8 cellular contexts compared by ENCODE assay signal in genomic region chr16:66717112-66717675, GRCh38. TPM values are rescaled to one million over a fixed set of nuclear protein-coding genes. Genes with fewer than 3 reads are reported as not detected.
DNase-seq lines count a peak whose midpoint lies in the region; ATAC-seq and TF ChIP-seq lines count a peak whose summit lies in the region.

No MANE protein-coding gene starts in this region.

- no peaks in the 10 kb centered on the region for H3K9me3 ChIP-seq in MG63

- ATAC-seq in HG02870 (IDR thresholded peaks at IDR 0.05; ENCODE audit: unreplicated experiment), result no peak

- in situ Hi-C loops in GM13977 (cut with MboI; ENCODE audit: low pct_unique_long_range_greater_than_20kb, low sequenced_read_pairs, unreplicated experiment), result no loop called here

- H3K4me3 ChIP-seq in fibroblast of the aortic adventitia (ENCODE audit: low read depth, low read length) (no peak overlapping the region), MG63 (no peak overlapping the region)

- TF ChIP-seq CTCF in AG09319 (IDR thresholded peaks at IDR 0.05; ENCODE audit: low read depth, low read length) (peak; percentile 68), GM13977 (IDR thresholded peaks at IDR 0.05; ENCODE audit: extremely low read depth, insufficient read depth, missing control alignments) (peak; percentile 40), fibroblast of the aortic adventitia (IDR thresholded peaks at IDR 0.05; ENCODE audit: insufficient read depth, low read length) (peak; percentile 53)

- no peaks in the 10 kb centered on the region for H3K27me3 ChIP-seq in MG63

- DNase-seq in AG09319 (ENCODE audit: extremely low read depth, low read depth) (no peak), GM13977 (ENCODE audit: low spot score) (no peak), SKM-1 (lab: John Stamatoyannopoulos, UW; ENCODE audit: unreplicated experiment) (peak; percentile 27), fibroblast of the aortic adventitia (ENCODE audit: low read depth) (no peak), pons (ENCODE audit: low spot score) (peak; percentile 57), MG63 (no peak)
- DNase-seq in activated effector memory CD4-positive, alpha-beta T cell treated with anti-CD3 and anti-CD28 coated beads, Interleukin-2, amount 50 U/mL, for 16 hours, result no peak

- no peaks in the 10 kb centered on the region; the same call in 1 of the 2 replicates for H3K36me3 ChIP-seq in MG63

RNA-seq across cellular contexts. Expression of gene CMTM4, which starts 20.7 kb away (rescaled TPM):
- 13.3 and 16.8 TPM in 2 replicates for total RNA-seq in fibroblast of the aortic adventitia (ENCODE audit: low replicate concordance)
- total RNA-seq in MG63 (2014; rRNA removed; shearing (Covaris generic); ENCODE audit: low replicate concordance), result 1.5 and 2.9 TPM in 2 replicates

RNA-seq across cellular contexts. Expression of gene DYNC1LI2, which starts 34.2 kb away (rescaled TPM):
- 148 and 256 TPM in 2 replicates for total RNA-seq in fibroblast of the aortic adventitia (ENCODE audit: low replicate concordance)
- 23.2 and 27.2 TPM in 2 replicates for total RNA-seq in MG63 (2014; rRNA removed; shearing (Covaris generic); ENCODE audit: low replicate concordance)

Comparison
In these comparisons a context has a peak if more than half of its experiments do, and no peak if none do; other contexts are left out.
1. DNase-seq: peak in SKM-1 (single experiment) and pons (single experiment); none in AG09319 (single experiment), GM13977 (single experiment), fibroblast of the aortic adventitia (single experiment), activated effector memory CD4-positive, alpha-beta T cell treated with anti-CD3 and anti-CD28 coated beads, Interleukin-2, amount 50 U/mL, for 16 hours (single experiment) and MG63 (single experiment).
2. Peak in every context shown above with its lines, with median percentiles within 50 percentile points of each other: CTCF ChIP-seq.